8 cellular contexts compared by ENCODE assay signal in genomic region chr15:41230650-41231533, GRCh38. TPM values are rescaled to one million over a fixed set of nuclear protein-coding genes. Genes with fewer than 3 reads are reported as not detected.
A peak's percentile ranks its signal among the peaks of the same experiment; 100 is the strongest.
DNase-seq lines count a peak whose midpoint lies in the region; ATAC-seq and TF ChIP-seq lines count a peak whose summit lies in the region.

Gene CHP1, plus strand, starts transcription at chr15:41231268. Its CDS starts 115 bp downstream, at chr15:41231383.
A gene with protein sequence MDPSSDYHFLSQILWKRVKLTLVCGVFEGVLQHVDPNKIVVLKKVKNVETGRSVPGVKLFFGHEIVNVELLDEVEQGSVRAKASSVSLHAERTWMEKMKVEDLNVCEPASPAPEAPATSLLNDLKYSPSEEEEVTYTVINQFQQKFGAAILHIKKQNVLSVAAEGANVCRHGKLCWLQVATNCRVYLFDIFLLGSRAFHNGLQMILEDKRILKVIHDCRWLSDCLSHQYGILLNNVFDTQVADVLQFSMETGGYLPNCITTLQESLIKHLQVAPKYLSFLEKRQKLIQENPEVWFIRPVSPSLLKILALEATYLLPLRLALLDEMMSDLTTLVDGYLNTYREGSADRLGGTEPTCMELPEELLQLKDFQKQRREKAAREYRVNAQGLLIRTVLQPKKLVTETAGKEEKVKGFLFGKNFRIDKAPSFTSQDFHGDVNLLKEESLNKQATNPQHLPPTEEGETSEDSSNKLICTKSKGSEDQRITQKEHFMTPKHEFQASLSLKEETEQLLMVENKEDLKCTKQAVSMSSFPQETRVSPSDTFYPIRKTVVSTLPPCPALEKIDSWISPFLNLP (minus strand): TSS chr15:41230757. CDS start chr15:41226575, 4,182 bp downstream.

- H3K4me3 ChIP-seq in hepatocyte (peak within 1 kb of the TSS; percentile 83), rectal smooth muscle tissue (ENCODE audit: low read length) (peak within 1 kb of the TSS; percentile 87), aorta (ENCODE audit: low read length in 2 of 2) (peak within 1 kb of the TSS; percentile 60 to 74)

- WGBS in hepatocyte (ENCODE audit: low lambda C conversion rate, missing lambda C conversion rate): 1% methylated on average over 78 of the region's 80 CpGs
- 0 to 1% methylated on average over 80 of the region's 80 CpGs for WGBS in aorta, 2 donors

- peaks cover 46% of the 10 kb centered on the region for H3K79me2 ChIP-seq in hepatocyte

- H3K27ac ChIP-seq in hepatocyte (peak within 1 kb of the TSS; percentile 99), rectal smooth muscle tissue (ENCODE audit: low read depth, low read length) (peak within 1 kb of the TSS; percentile 93), aorta (ENCODE audit: low read depth in 1 of 2, low read length in 2 of 2) (peak within 1 kb of the TSS; percentile 73 to 85)

- H3K9me3 ChIP-seq in hepatocyte (ENCODE audit: low read depth): no peaks in the 10 kb centered on the region
- no peaks in the 10 kb centered on the region for H3K9me3 ChIP-seq in aorta (ENCODE audit: control insufficient read depth, low read length)

- H3K4me1 ChIP-seq in hepatocyte (ENCODE audit: insufficient read depth) (peaks cover 13% of the 10 kb centered on the region), rectal smooth muscle tissue (ENCODE audit: control insufficient read depth, insufficient read depth, low read length) (peaks cover 6% of the 10 kb centered on the region), aorta (ENCODE audit: control insufficient read depth in 1 of 2, insufficient read depth in 2 of 2, low read length in 2 of 2) (no peaks in the 10 kb centered on the region)

- no peaks in the 10 kb centered on the region for H4K20me1 ChIP-seq in hepatocyte (ENCODE audit: insufficient read depth, poor library complexity, severe bottlenecking)

- peak within 1 kb of the TSS; percentile 83 for H3K9ac ChIP-seq in rectal smooth muscle tissue (ENCODE audit: low read length)

- no peaks in the 10 kb centered on the region for H3K27me3 ChIP-seq in hepatocyte
- no peaks in the 10 kb centered on the region for H3K27me3 ChIP-seq in rectal smooth muscle tissue (ENCODE audit: control insufficient read depth, insufficient read depth, low read length)
- H3K27me3 ChIP-seq in aorta (ENCODE audit: control insufficient read depth in 1 of 2, insufficient read depth in 2 of 2, low read length in 1 of 2): no peaks in the 10 kb centered on the region

- no peaks in the 10 kb centered on the region for H3K9me2 ChIP-seq in hepatocyte (replicated peaks; ENCODE audit: insufficient read depth)

- intact Hi-C loops in aorta (cut with DNase I): loop anchor here in 1 of 2 donors (5.0 kb wide), 1 partner anchor 114 kb away; the partner anchor contains the start of gene INO80

- ATAC-seq in GM18508 (IDR thresholded peaks at IDR 0.05; ENCODE audit: insufficient read depth, unreplicated experiment): peak; percentile 70
- peak; percentile 89 for ATAC-seq in HG02981 (IDR thresholded peaks at IDR 0.05; ENCODE audit: unreplicated experiment)
- ATAC-seq in aorta (ENCODE audit: low FRiP score): peak; percentile 99

- DNase-seq in NCI-H2029 (lab: John Stamatoyannopoulos, UW): peak; percentile 87
- DNase-seq in T-helper 9 cell: peak; percentile 91
- peak; percentile 99 for DNase-seq in astrocyte of the hippocampus (ENCODE audit: low read depth, low spot score)
- DNase-seq in hepatocyte (ENCODE audit: low spot score): peak; percentile 99
- DNase-seq in aorta: peak; percentile 99

- peak within 1 kb of the TSS; percentile 94 for H3K4me2 ChIP-seq in hepatocyte

- H2AFZ ChIP-seq in hepatocyte: peak within 1 kb of the TSS; percentile 81

- peak; percentile 97 for TF ChIP-seq CTCF in hepatocyte (IDR thresholded peaks at IDR 0.05; ENCODE audit: poor library complexity)

- H3K36me3 ChIP-seq in hepatocyte (replicated peaks; ENCODE audit: insufficient read depth, low read depth) (no peaks in the 10 kb centered on the region), rectal smooth muscle tissue (ENCODE audit: control insufficient read depth, insufficient read depth, low read length) (no peaks in the 10 kb centered on the region), aorta (ENCODE audit: control insufficient read depth in 1 of 2, insufficient read depth in 2 of 2, low read length in 1 of 2) (no peaks in the 10 kb centered on the region)

RNA-seq across cellular contexts. Expression of gene CHP1, which starts in this region (rescaled TPM):
- 152 and 163 TPM in 2 replicates for total RNA-seq in hepatocyte
- 30.8 and 39.0 TPM in 2 replicates for polyA plus RNA-seq in hepatocyte
- total RNA-seq in aorta: 10 to 100 TPM; 60.4 to 60.8 TPM
- polyA plus RNA-seq in aorta: 10 to 100 TPM; 28.1 to 44.8 TPM

RNA-seq across cellular contexts. Expression of the second gene that starts in this region (rescaled TPM):
- total RNA-seq in hepatocyte (not detected in 2 replicates), aorta (not detected)
- polyA plus RNA-seq in hepatocyte (not detected in 2 replicates), aorta (not detected)

Comparison
In these comparisons a context has a peak if more than half of its experiments do, and no peak if none do; other contexts are left out.
1. Peak in every context shown above with its lines: DNase-seq, ATAC-seq, H3K4me3 ChIP-seq and H3K27ac ChIP-seq.